13 cellular contexts compared by ENCODE assay signal in the genomic region with DNA sequence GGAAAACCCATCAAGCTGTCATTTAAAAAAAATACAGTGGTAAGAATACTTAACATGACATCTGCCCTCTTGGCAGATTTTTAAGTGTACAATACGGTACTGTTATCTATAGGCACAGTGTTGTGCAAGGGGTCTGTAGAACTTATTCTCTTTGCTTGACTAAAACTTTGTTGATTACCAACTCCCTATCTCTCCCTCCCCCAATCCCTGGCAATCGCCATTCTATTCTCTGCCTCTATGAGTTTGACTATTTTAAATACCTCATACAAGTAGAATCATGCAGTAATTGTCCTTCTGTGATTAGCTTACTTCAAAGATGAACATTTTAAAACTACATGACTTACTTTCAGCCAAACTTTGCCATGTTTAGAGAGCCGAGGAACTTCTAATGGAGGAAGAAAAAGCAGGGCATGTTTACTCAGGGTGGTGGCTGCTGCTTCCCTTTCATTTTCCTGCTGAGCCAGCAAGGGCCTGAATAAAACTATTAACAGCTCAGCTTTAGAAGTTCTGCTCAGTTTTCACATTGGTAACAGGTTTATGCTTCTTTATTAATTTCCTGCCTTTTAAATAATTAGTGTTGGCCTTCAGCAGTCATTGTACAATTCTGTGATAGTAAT.
DNase-seq lines count a peak whose midpoint lies in the region; FAIRE-seq and TF ChIP-seq lines count a peak whose summit lies in the region.
"Had no signal": no experiment of that assay in that cellular context is flagged by ENCODE, and none has a peak within 500 bp of the region (broad histone marks: within the 10 kb centered on the region; RNA-seq: fewer than 3 reads in every experiment).

No MANE protein-coding gene starts in this region.

- WGBS in mammary epithelial cell (ENCODE audit: low coverage, missing lambda C conversion rate) = 26% methylated on average over 3 of the region's 3 CpGs
- WGBS in small intestine, 3 donors = 8 to 38% (median 36%) methylated on average over 3 of the region's 3 CpGs

- CTCF ChIA-PET in mammary epithelial cell (lab: Charles Lee; ENCODE audit: low non-redundant PET) = no interaction called here
- CTCF ChIA-PET in GM10248 (lab: Yijun Ruan, JAX) = interaction anchor here (1.3 to 1.6 kb wide), 2 partner anchors 10 to 56 kb away, joined by 4 read pairs; no protein-coding TSS in a partner anchor

- POLR2A ChIA-PET in GM10248 (lab: Yijun Ruan, JAX) = no interaction called here

- no peak overlapping the region for H3K27ac ChIP-seq in mammary epithelial cell (ENCODE audit: insufficient read depth, low read depth, low read length)
- peak overlapping the region; percentile 38 for H3K27ac ChIP-seq in layer of hippocampus (ENCODE audit: low read depth, low read length)
- peak overlapping the region; percentile 43 to 65 for H3K27ac ChIP-seq in small intestine (ENCODE audit: low read depth in 1 of 2, low read length in 1 of 2)
- H3K27ac ChIP-seq: ascending aorta had no signal

- dilution Hi-C loops in mammary epithelial cell (cut with HindIII; ENCODE audit: low sequenced_read_pairs) = no loop called here

- H3K79me2 ChIP-seq in mammary epithelial cell (ENCODE audit: insufficient read depth, low read length) = no peaks in the 10 kb centered on the region

- H3K36me3 ChIP-seq in mammary epithelial cell (ENCODE audit: insufficient read depth, low read length) (peaks cover 2% of the 10 kb centered on the region), small intestine (ENCODE audit: control insufficient read depth in 2 of 2, insufficient read depth in 2 of 2, low read length in 2 of 2) (no peaks in the 10 kb centered on the region)
- H3K36me3 ChIP-seq: ascending aorta had no signal

- H2AFZ ChIP-seq in mammary epithelial cell (ENCODE audit: low read depth, low read length) = peak overlapping the region; percentile 77

- no TSS peak for BruUV-seq in mammary epithelial cell (replicated peaks; lab: Mats Ljungman, UMichigan)

- intact Hi-C loops in mammary epithelial cell (cut with micrococcal nuclease) = no loop called here

- no peak for FAIRE-seq in small intestine (lab: Jason Lieb, UNC)
- FAIRE-seq: GM18507 had no signal

- no peak overlapping the region for H3K9ac ChIP-seq in mammary epithelial cell (ENCODE audit: insufficient read depth, low read length)

- H3K27me3 ChIP-seq in mammary epithelial cell (ENCODE audit: insufficient read depth, low read length) (no peaks in the 10 kb centered on the region), layer of hippocampus (ENCODE audit: control insufficient read depth, insufficient read depth, low read length) (no peaks in the 10 kb centered on the region), small intestine (ENCODE audit: control insufficient read depth in 2 of 2, insufficient read depth in 2 of 2, low read length in 2 of 2) (no peaks in the 10 kb centered on the region)
- H3K27me3 ChIP-seq: ascending aorta had no signal

- H3K4me2 ChIP-seq in mammary epithelial cell (ENCODE audit: insufficient read depth, low read depth, low read length) = peak overlapping the region; percentile 69

- H3K4me3 ChIP-seq in mammary epithelial cell (replicated peaks in 1 of 3; ENCODE audit: insufficient read depth in 1 of 3, low read depth in 2 of 3, low read length in 3 of 3) = no peak overlapping the region
- H3K4me3 ChIP-seq in small intestine (ENCODE audit: low read depth in 1 of 2, low read length in 2 of 2) = no peak overlapping the region
- H3K4me3 ChIP-seq: ascending aorta had no signal

- DNase-seq in KBM-7 (peak; percentile 20), mammary epithelial cell (no peak), small intestine (peak; percentile 67), amniotic stem cell (lab: John Stamatoyannopoulos, UW) (no peak), GM10248 (ENCODE audit: extremely low spot score) (no peak), activated gamma-delta T cell (lab: John Stamatoyannopoulos, UW) (no peak), GM13976 (ENCODE audit: low spot score) (no peak)
- DNase-seq: DMS153; naive thymus-derived CD8-positive, alpha-beta T cell; NCI-H2227 treated with DMSO at 0.1 percent for 48 hours had no signal

- TF ChIP-seq CTCF in mammary epithelial cell (conservative IDR thresholded peaks at IDR 0.05 in 1 of 2, IDR thresholded peaks at IDR 0.05 in 1 of 2; ENCODE audit: extremely low read depth in 1 of 2, insufficient read depth in 1 of 2, low read depth in 1 of 2, low read length in 2 of 2) = no peak
- TF ChIP-seq CTCF in GM10248 (IDR thresholded peaks at IDR 0.05; ENCODE audit: control extremely low read depth, extremely low read depth, low read depth, missing control alignments) = no peak
- no peak for TF ChIP-seq CTCF in GM13976 (IDR thresholded peaks at IDR 0.05; ENCODE audit: borderline replicate concordance, control extremely low read depth, extremely low read depth, insufficient read depth, missing control alignments)

- H3K9me3 ChIP-seq in mammary epithelial cell (replicated peaks; ENCODE audit: insufficient read depth, low read length) (no peaks in the 10 kb centered on the region), small intestine (ENCODE audit: control insufficient read depth, low read depth) (no peaks in the 10 kb centered on the region)
- H3K9me3 ChIP-seq: ascending aorta had no signal

- H3K4me1 ChIP-seq in mammary epithelial cell (ENCODE audit: insufficient read depth, low read length) (no peaks in the 10 kb centered on the region), small intestine (ENCODE audit: control insufficient read depth in 2 of 2, insufficient read depth in 1 of 2, low read depth in 1 of 2, low read length in 1 of 2) (no peaks in the 10 kb centered on the region)
- H3K4me1 ChIP-seq: ascending aorta had no signal

- H4K20me1 ChIP-seq in mammary epithelial cell (ENCODE audit: insufficient read depth, low read length) = no peaks in the 10 kb centered on the region

- in situ Hi-C loops in KBM-7 (cut with MboI; ENCODE audit: low pct_unique_long_range_greater_than_20kb, low sequenced_read_pairs) = no loop called here
- in situ Hi-C loops in mammary epithelial cell (cut with MboI; ENCODE audit: low sequenced_read_pairs in 2 of 2) = no loop called here
- in situ Hi-C loops in GM13976 (cut with MboI; ENCODE audit: low sequenced_read_pairs, unreplicated experiment) = no loop called here

Comparison
In these comparisons a context has a peak if more than half of its experiments do, and no peak if none do; other contexts are left out.
1. DNase-seq: peak in KBM-7 (single experiment) and small intestine (single experiment); none in mammary epithelial cell (single experiment), amniotic stem cell (single experiment), GM10248 (single experiment), activated gamma-delta T cell (single experiment) and GM13976 (single experiment).